ENCODE assay signal across 9 cellular contexts in genomic region chr12:51593539-51593938, GRCh38.
DNase-seq lines count a peak whose midpoint lies in the region; ATAC-seq and TF ChIP-seq lines count a peak whose summit lies in the region.
"Had no signal": no experiment of that assay in that cellular context is flagged by ENCODE, and none has a peak within 500 bp of the region (broad histone marks: within the 10 kb centered on the region; RNA-seq: fewer than 3 reads in every experiment).

No MANE protein-coding gene starts in this region.

- no peak for TF ChIP-seq CTCF in fibroblast of pulmonary artery (IDR thresholded peaks at IDR 0.05; ENCODE audit: low read length, missing control alignments)

- ATAC-seq in SK-N-SH treated with all-trans-retinoic acid at 6 μM for 48 hours (no peak), HG02938 (IDR thresholded peaks at IDR 0.05; ENCODE audit: unreplicated experiment) (no peak), HG03196 (IDR thresholded peaks at IDR 0.05; ENCODE audit: unreplicated experiment) (no peak), HG03135 (IDR thresholded peaks at IDR 0.05; ENCODE audit: unreplicated experiment) (no peak)

- no peak overlapping the region for H3K4me3 ChIP-seq in fibroblast of pulmonary artery (replicated peaks; ENCODE audit: low read depth, low read length)
- H3K4me3 ChIP-seq: BLaER1 treated with 17β-estradiol and CSF1 and Interleukin-3, amounts not matched to agents 10 nM and 100 nM had no signal

- DNase-seq in SIG-M5 treated with dmso at 0.1 percent for 504 hours (lab: John Stamatoyannopoulos, UW; ENCODE audit: unreplicated experiment) (peak; percentile 53), SIG-M5 (lab: John Stamatoyannopoulos, UW) (no peak), fibroblast of pulmonary artery (ENCODE audit: low read depth) (peak; percentile 75)
- DNase-seq in stimulated activated CD4-positive, alpha-beta T cell treated with anti-CD3 and anti-CD28 coated beads, Interleukin-4, amount 100 ng/mL, for 48 hours (ENCODE audit: low read depth in 2 of 2), result peak; percentile 4 to 8

TF ChIP-seq in SK-N-SH treated with all-trans-retinoic acid at 6 μM for 48 hours, 23 proteins besides CTCF, POLR2A, EP300 and RAD21:
- TF ChIP-seq GLIS3 (CRISPR knock-in tag; IDR thresholded peaks at IDR 0.05), result no peak
- no peak for TF ChIP-seq ZFP3 (CRISPR knock-in tag; IDR thresholded peaks at IDR 0.05)
- TF ChIP-seq POU6F1 (CRISPR knock-in tag; IDR thresholded peaks at IDR 0.05; ENCODE audit: borderline replicate concordance, low read depth), result no peak
- no peak for TF ChIP-seq RARB (CRISPR knock-in tag; IDR thresholded peaks at IDR 0.05)
- no peak for TF ChIP-seq ESRRG (CRISPR knock-in tag; IDR thresholded peaks at IDR 0.05)
- no peak for TF ChIP-seq ARNTL (CRISPR knock-in tag; IDR thresholded peaks at IDR 0.05; ENCODE audit: borderline replicate concordance, low read depth)
- 0 out of 2 replicates have a peak, but pooled peaks have one; percentile 22 for TF ChIP-seq SNAI2 (CRISPR knock-in tag; IDR thresholded peaks at IDR 0.05)
- TF ChIP-seq BACH2 (CRISPR knock-in tag; IDR thresholded peaks at IDR 0.05; ENCODE audit: borderline replicate concordance), result no peak
- no peak for TF ChIP-seq ZNF8 (CRISPR knock-in tag; IDR thresholded peaks at IDR 0.05)
